Comparison of ENCODE assay signal across 8 cellular contexts in genomic region chr1:119968068-119968492, GRCh38.
A peak's percentile ranks its signal among the peaks of the same experiment; 100 is the strongest.
DNase-seq lines count a peak whose midpoint lies in the region; TF ChIP-seq lines count a peak whose summit lies in the region.

No MANE protein-coding gene starts in this region.

- H3K9ac ChIP-seq in mammary epithelial cell (ENCODE audit: insufficient read depth, low read length) (no peak overlapping the region), liver (ENCODE audit: low read depth in 1 of 2, low read length in 2 of 2) (no peak overlapping the region)

- H3K79me2 ChIP-seq in mammary epithelial cell (ENCODE audit: insufficient read depth, low read length): peaks cover 25% of the 10 kb centered on the region

- BruUV-seq in mammary epithelial cell (replicated peaks; lab: Mats Ljungman, UMichigan): no TSS peak

- peak; percentile 88 to 93 for TF ChIP-seq RAD21 in liver (IDR thresholded peaks at IDR 0.05)

- H3K4me2 ChIP-seq in mammary epithelial cell (ENCODE audit: insufficient read depth, low read depth, low read length): no peak overlapping the region

- H3K9me3 ChIP-seq in mammary epithelial cell (replicated peaks; ENCODE audit: insufficient read depth, low read length) (no peaks in the 10 kb centered on the region), liver (ENCODE audit: control insufficient read depth in 4 of 4, low read length in 3 of 4) (no peaks in the 10 kb centered on the region)

- H3K27me3 ChIP-seq in mammary epithelial cell (ENCODE audit: insufficient read depth, low read length) (no peaks in the 10 kb centered on the region), liver (ENCODE audit: control insufficient read depth in 4 of 4, insufficient read depth in 4 of 4, low read length in 3 of 4) (no peaks in the 10 kb centered on the region)

- H3K36me3 ChIP-seq in mammary epithelial cell (ENCODE audit: insufficient read depth, low read length) (peaks cover 40% of the 10 kb centered on the region), liver (ENCODE audit: control insufficient read depth in 4 of 4, insufficient read depth in 3 of 4, low read depth in 1 of 4, low read length in 3 of 4) (peaks cover 3 to 26% (median 20%) of the 10 kb centered on the region in 4 donors)

- CTCF ChIA-PET in mammary epithelial cell (lab: Charles Lee; ENCODE audit: low non-redundant PET): interaction anchor here (0.6 to 0.8 kb wide), 2 partner anchors 16 to 19 kb away, joined by 4 to 6 read pairs; no protein-coding TSS in a partner anchor

- H3K4me1 ChIP-seq in mammary epithelial cell (ENCODE audit: insufficient read depth, low read length) (peaks cover 6% of the 10 kb centered on the region), liver (ENCODE audit: control insufficient read depth in 4 of 4, insufficient read depth in 4 of 4, low read length in 3 of 4) (peaks cover 0 to 38% (median 26%) of the 10 kb centered on the region in 4 donors)

- H3K4me3 ChIP-seq in mammary epithelial cell (replicated peaks in 1 of 3; ENCODE audit: insufficient read depth in 1 of 3, low read depth in 2 of 3, low read length in 3 of 3) (no peak overlapping the region), liver (ENCODE audit: low read depth in 1 of 3, low read length in 3 of 3) (no peak overlapping the region)

- in situ Hi-C loops in mammary epithelial cell (cut with MboI; ENCODE audit: low sequenced_read_pairs in 2 of 2): no loop called here

- dilution Hi-C loops in mammary epithelial cell (cut with HindIII; ENCODE audit: low sequenced_read_pairs): no loop called here

- WGBS in mammary epithelial cell (ENCODE audit: low coverage, missing lambda C conversion rate): 89% methylated on average over 1 of the region's 1 CpG
- WGBS in liver: 74% methylated on average over 1 of the region's 1 CpG

- no peak overlapping the region for H2AFZ ChIP-seq in mammary epithelial cell (ENCODE audit: low read depth, low read length)

- TF ChIP-seq CTCF in GM20000 (IDR thresholded peaks at IDR 0.05; ENCODE audit: extremely low read depth, missing control alignments) (peak; percentile 76), VCaP (conservative IDR thresholded peaks at IDR 0.05) (peak; percentile 68), mammary epithelial cell (conservative IDR thresholded peaks at IDR 0.05 in 1 of 2, IDR thresholded peaks at IDR 0.05 in 1 of 2; ENCODE audit: extremely low read depth in 1 of 2, insufficient read depth in 1 of 2, low read depth in 1 of 2, low read length in 2 of 2) (peak; percentile 72 to 83), liver (IDR thresholded peaks at IDR 0.05; ENCODE audit: low read depth, low read length, missing input control) (peak; percentile 87)

- H4K20me1 ChIP-seq in mammary epithelial cell (ENCODE audit: insufficient read depth, low read length): no peaks in the 10 kb centered on the region

- intact Hi-C loops in mammary epithelial cell (cut with micrococcal nuclease): loop anchor here (5.0 kb wide), 1 partner anchor 161 kb away; no protein-coding TSS in a partner anchor

- peak; percentile 60 for DNase-seq in EL
- peak; percentile 40 for DNase-seq in GM20000 (ENCODE audit: low spot score)
- peak; percentile 2 to 46 for DNase-seq in Kasumi-1 (lab: John Stamatoyannopoulos, UW)
- peak; percentile 65 for DNase-seq in mammary epithelial cell
- peak; percentile 50 to 59 for DNase-seq in stimulated activated CD8-positive, alpha-beta memory T cell treated with anti-CD3 and anti-CD28 coated beads, Interleukin-2, amount 100 ng/mL, for 1 hour (ENCODE audit: low read depth in 2 of 2)
- DNase-seq in occipital lobe (lab: John Stamatoyannopoulos, UW): no peak

- H3K27ac ChIP-seq in VCaP: 0 out of 2 replicates have a peak overlapping the region, but pooled peaks have one; percentile 22
- H3K27ac ChIP-seq in mammary epithelial cell (ENCODE audit: insufficient read depth, low read depth, low read length): peak overlapping the region; percentile 35
- H3K27ac ChIP-seq in liver (ENCODE audit: low read depth in 1 of 2, low read length in 2 of 2): no peak overlapping the region

TF ChIP-seq in liver, 16 proteins besides CTCF, POLR2A, EP300 and RAD21:
- TF ChIP-seq HNF4G (IDR thresholded peaks at IDR 0.05) (peak; percentile 28), YY1 (IDR thresholded peaks at IDR 0.05) (no peak), ATF3 (IDR thresholded peaks at IDR 0.05) (peak; percentile 30), HNF4A (conservative IDR thresholded peaks at IDR 0.05) (peak; percentile 67 to 72), RXRA (IDR thresholded peaks at IDR 0.05) (peak; percentile 21 to 33)
- TF ChIP-seq, protein P1, sequence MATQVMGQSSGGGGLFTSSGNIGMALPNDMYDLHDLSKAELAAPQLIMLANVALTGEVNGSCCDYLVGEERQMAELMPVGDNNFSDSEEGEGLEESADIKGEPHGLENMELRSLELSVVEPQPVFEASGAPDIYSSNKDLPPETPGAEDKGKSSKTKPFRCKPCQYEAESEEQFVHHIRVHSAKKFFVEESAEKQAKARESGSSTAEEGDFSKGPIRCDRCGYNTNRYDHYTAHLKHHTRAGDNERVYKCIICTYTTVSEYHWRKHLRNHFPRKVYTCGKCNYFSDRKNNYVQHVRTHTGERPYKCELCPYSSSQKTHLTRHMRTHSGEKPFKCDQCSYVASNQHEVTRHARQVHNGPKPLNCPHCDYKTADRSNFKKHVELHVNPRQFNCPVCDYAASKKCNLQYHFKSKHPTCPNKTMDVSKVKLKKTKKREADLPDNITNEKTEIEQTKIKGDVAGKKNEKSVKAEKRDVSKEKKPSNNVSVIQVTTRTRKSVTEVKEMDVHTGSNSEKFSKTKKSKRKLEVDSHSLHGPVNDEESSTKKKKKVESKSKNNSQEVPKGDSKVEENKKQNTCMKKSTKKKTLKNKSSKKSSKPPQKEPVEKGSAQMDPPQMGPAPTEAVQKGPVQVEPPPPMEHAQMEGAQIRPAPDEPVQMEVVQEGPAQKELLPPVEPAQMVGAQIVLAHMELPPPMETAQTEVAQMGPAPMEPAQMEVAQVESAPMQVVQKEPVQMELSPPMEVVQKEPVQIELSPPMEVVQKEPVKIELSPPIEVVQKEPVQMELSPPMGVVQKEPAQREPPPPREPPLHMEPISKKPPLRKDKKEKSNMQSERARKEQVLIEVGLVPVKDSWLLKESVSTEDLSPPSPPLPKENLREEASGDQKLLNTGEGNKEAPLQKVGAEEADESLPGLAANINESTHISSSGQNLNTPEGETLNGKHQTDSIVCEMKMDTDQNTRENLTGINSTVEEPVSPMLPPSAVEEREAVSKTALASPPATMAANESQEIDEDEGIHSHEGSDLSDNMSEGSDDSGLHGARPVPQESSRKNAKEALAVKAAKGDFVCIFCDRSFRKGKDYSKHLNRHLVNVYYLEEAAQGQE (IDR thresholded peaks at IDR 0.05): no peak

Comparison
In these comparisons a context has a peak if more than half of its experiments do, and no peak if none do; other contexts are left out.
1. H3K27ac ChIP-seq: peak in VCaP (single experiment) and mammary epithelial cell (single experiment); none in liver (0 of 2).
2. Peak in every context shown above with its lines, with median percentiles within 50 percentile points of each other: CTCF ChIP-seq.